ENCODE assay signal across 11 cellular contexts in genomic region chr12:117143008-117143532, GRCh38. TPM values are rescaled to one million over a fixed set of nuclear protein-coding genes. Genes with fewer than 3 reads are reported as not detected.
A peak's percentile ranks its signal among the peaks of the same experiment; 100 is the strongest.
DNase-seq lines count a peak whose midpoint lies in the region; ATAC-seq and TF ChIP-seq lines count a peak whose summit lies in the region.
"Had no signal": no experiment of that assay in that cellular context is flagged by ENCODE, and none has a peak within 500 bp of the region (broad histone marks: within the 10 kb centered on the region; RNA-seq: fewer than 3 reads in every experiment).

No MANE protein-coding gene starts in this region.

- DNase-seq in GM06990 (ENCODE audit: extremely low read depth, insufficient read length) (peak; percentile 48), HT-29 (ENCODE audit: low spot score) (peak; percentile 81), mesothelial cell of epicardium (ENCODE audit: low spot score in 2 of 2, unreplicated experiment in 2 of 2) (peak; percentile 28 to 63), OCI-M1 (lab: John Stamatoyannopoulos, UW) (no peak), endodermal cell (no peak)
- DNase-seq: activated CD8-positive, alpha-beta memory T cell treated with anti-CD3 and anti-CD28 coated beads, Interleukin-2, amount 10 ng/mL, durations not matched to agents 7 days and 5 days; CD4-positive, alpha-beta memory T cell; NCI-H1105 had no signal

- H3K27ac Mint-ChIP-seq in mesothelial cell of epicardium, result peak overlapping the region; percentile 91
- H3K27ac Mint-ChIP-seq in endodermal cell, result no peak overlapping the region
- H3K27ac Mint-ChIP-seq: activated CD8-positive, alpha-beta memory T cell treated with anti-CD3 and anti-CD28 coated beads, Interleukin-2, amount 10 ng/mL, durations not matched to agents 7 days and 5 days had no signal

- H3F3A ChIP-seq in SU-DHL-6 (ENCODE audit: insufficient read depth), result peaks cover 15% of the 10 kb centered on the region

- H3K9me3 Mint-ChIP-seq in mesothelial cell of epicardium (no peaks in the 10 kb centered on the region), endodermal cell (no peaks in the 10 kb centered on the region)
- H3K9me3 Mint-ChIP-seq: CD4-positive, alpha-beta memory T cell had no signal

- H3K4me1 Mint-ChIP-seq in mesothelial cell of epicardium (peaks cover 27% of the 10 kb centered on the region), endodermal cell (peaks cover 5% of the 10 kb centered on the region)

- peaks cover 12% of the 10 kb centered on the region for H3K36me3 Mint-ChIP-seq in mesothelial cell of epicardium
- peaks cover 34% of the 10 kb centered on the region for H3K36me3 Mint-ChIP-seq in endodermal cell (ENCODE audit: low read depth)

- H3K9me3 ChIP-seq in SU-DHL-6 (ENCODE audit: insufficient read depth, low read length), result no peaks in the 10 kb centered on the region
- H3K9me3 ChIP-seq in endodermal cell (ENCODE audit: control insufficient read depth, low read length), result no peaks in the 10 kb centered on the region

- no peaks in the 10 kb centered on the region for H3K27me3 ChIP-seq in GM06990 (replicated peaks; ENCODE audit: control insufficient read depth, insufficient read depth, low read length)
- H3K27me3 ChIP-seq in SU-DHL-6 (ENCODE audit: low read length), result no peaks in the 10 kb centered on the region
- H3K27me3 ChIP-seq in endodermal cell (ENCODE audit: control insufficient read depth, insufficient read depth, low read length, poor library complexity, severe bottlenecking), result no peaks in the 10 kb centered on the region

- H3K9ac ChIP-seq in SU-DHL-6 (ENCODE audit: low read length) (no peak overlapping the region), endodermal cell (ENCODE audit: extremely low read depth, low read length, poor library complexity, severe bottlenecking) (no peak overlapping the region)

- WGBS in endodermal cell (ENCODE audit: insufficient coverage in 1 of 2, insufficient read length in 1 of 2), 2 experiments, result 94 to 96% methylated on average over 17 to 18 of the region's 18 CpGs

- no peaks in the 10 kb centered on the region for H3K27me3 Mint-ChIP-seq in mesothelial cell of epicardium (ENCODE audit: low read depth)
- no peaks in the 10 kb centered on the region for H3K27me3 Mint-ChIP-seq in endodermal cell (ENCODE audit: insufficient read depth)
- H3K27me3 Mint-ChIP-seq: activated CD8-positive, alpha-beta memory T cell treated with anti-CD3 and anti-CD28 coated beads, Interleukin-2, amount 10 ng/mL, durations not matched to agents 7 days and 5 days; CD4-positive, alpha-beta memory T cell had no signal

- H4K20me1 ChIP-seq in SU-DHL-6 (ENCODE audit: low read depth, low read length), result no peaks in the 10 kb centered on the region

- TF ChIP-seq CTCF in GM06990 (IDR thresholded peaks at IDR 0.05; ENCODE audit: insufficient read depth, low read length, poor library complexity, severe bottlenecking) (no peak), SU-DHL-6 (IDR thresholded peaks at IDR 0.05; ENCODE audit: insufficient read depth, low read length, poor library complexity, severe bottlenecking) (no peak), mesothelial cell of epicardium (IDR thresholded peaks at IDR 0.05; ENCODE audit: unreplicated experiment) (no peak), endodermal cell (conservative IDR thresholded peaks at IDR 0.05) (no peak)

- H3K4me3 Mint-ChIP-seq in mesothelial cell of epicardium (peak overlapping the region; percentile 12), endodermal cell (no peak overlapping the region)
- H3K4me3 Mint-ChIP-seq: activated CD8-positive, alpha-beta memory T cell treated with anti-CD3 and anti-CD28 coated beads, Interleukin-2, amount 10 ng/mL, durations not matched to agents 7 days and 5 days had no signal

- H3K4me3 ChIP-seq in GM06990 (replicated peaks; ENCODE audit: low read depth, low read length), result no peak overlapping the region
- no peak overlapping the region for H3K4me3 ChIP-seq in SU-DHL-6 (ENCODE audit: insufficient read depth, low read length, poor library complexity, severe bottlenecking)
- H3K4me3 ChIP-seq in endodermal cell (ENCODE audit: low read length), result no peak overlapping the region

- no peaks in the 10 kb centered on the region for H3K4me1 ChIP-seq in endodermal cell (ENCODE audit: control insufficient read depth, insufficient read depth, low read length)

- no peak for ATAC-seq in GM18498 (IDR thresholded peaks at IDR 0.05; ENCODE audit: unreplicated experiment)
- ATAC-seq in HG02938 (IDR thresholded peaks at IDR 0.05; ENCODE audit: unreplicated experiment), result no peak
- ATAC-seq: activated CD8-positive, alpha-beta memory T cell treated with anti-CD3 and anti-CD28 coated beads, Interleukin-2, amount 10 ng/mL, durations not matched to agents 7 days and 5 days had no signal

- no peak overlapping the region for H2AFZ ChIP-seq in SU-DHL-6 (ENCODE audit: low read depth, low read length, severe bottlenecking)

- no peaks in the 10 kb centered on the region for H3K9me2 ChIP-seq in SU-DHL-6 (replicated peaks; ENCODE audit: insufficient read depth, low read length)

- H3K27ac ChIP-seq in SU-DHL-6 (ENCODE audit: low read depth, low read length) (no peak overlapping the region), endodermal cell (ENCODE audit: low read depth, low read length) (no peak overlapping the region)

- H3K4me2 ChIP-seq in SU-DHL-6 (ENCODE audit: low read depth, low read length, poor library complexity, severe bottlenecking), result peak overlapping the region; percentile 35

- H3K36me3 ChIP-seq in GM06990 (ENCODE audit: control insufficient read depth, insufficient read depth, low read length) (peaks cover 9% of the 10 kb centered on the region), SU-DHL-6 (ENCODE audit: low read length) (peaks cover 12% of the 10 kb centered on the region), endodermal cell (ENCODE audit: control insufficient read depth, insufficient read depth, low read length) (peaks cover 31% of the 10 kb centered on the region)

- H3K79me2 ChIP-seq in SU-DHL-6 (ENCODE audit: insufficient read depth, low read length), result no peaks in the 10 kb centered on the region

RNA-seq across cellular contexts. Expression of gene TESC, which starts 43.9 kb away (rescaled TPM):
- 287 and 301 TPM in 2 replicates for total RNA-seq in HT-29 (2014; rRNA removed; shearing (Covaris generic))
- total RNA-seq in mesothelial cell of epicardium (not detected in 3 replicates), endodermal cell (10 to 100 TPM; 25.1 to 26.5 TPM)
- polyA plus RNA-seq in endodermal cell (2013, experiment 1 of 2), result 7.3 TPM
- polyA plus RNA-seq in endodermal cell (2013, experiment 2 of 2), result 8.3 TPM

RNA-seq across cellular contexts. Expression of gene FBXO21, which starts 47.2 kb away (rescaled TPM):
- 123 and 131 TPM in 2 replicates for total RNA-seq in HT-29 (2014; rRNA removed; shearing (Covaris generic))
- total RNA-seq in mesothelial cell of epicardium (57.5 to 65.3 TPM (median 60.5 TPM) in 3 replicates), endodermal cell (10 to 100 TPM; 46.5 to 54.6 TPM)
- polyA plus RNA-seq in endodermal cell (2013, experiment 1 of 2), result 52.9 TPM
- 43.4 TPM for polyA plus RNA-seq in endodermal cell (2013, experiment 2 of 2)

Comparison
In these comparisons a context has a peak if more than half of its experiments do, and no peak if none do; other contexts are left out.
1. DNase-seq: peak in GM06990 (single experiment), HT-29 (single experiment) and mesothelial cell of epicardium (2 of 2); none in OCI-M1 (single experiment) and endodermal cell (single experiment).
2. RNA of gene TESC, which starts 43.9 kb away (total RNA-seq): 287 to 301 TPM in HT-29 and 25.1 to 26.5 TPM in endodermal cell; not detected in mesothelial cell of epicardium; every median in the first group is over 10 times any median in the second.